ENCODE assay signal across 9 cellular contexts in genomic region chr7:75477457-75477856, GRCh38. TPM values are rescaled to one million over a fixed set of nuclear protein-coding genes. Genes with fewer than 3 reads are reported as not detected.
DNase-seq lines count a peak whose midpoint lies in the region; TF ChIP-seq lines count a peak whose summit lies in the region.
"Not testable (repeated sequence)": the region's sequence is repeated elsewhere in the genome, so short reads cannot be mapped to it uniquely, and the experiment has no call there.
"Had no signal": no experiment of that assay in that cellular context is flagged by ENCODE, and none has a peak within 500 bp of the region (broad histone marks: within the 10 kb centered on the region; RNA-seq: fewer than 3 reads in every experiment).

No MANE protein-coding gene starts in this region.

- in situ Hi-C loops in G401 (cut with HindIII; ENCODE audit: low sequenced_read_pairs), result not testable (repeated sequence)

- DNase-seq in G401 (ENCODE audit: low spot score) (peak; percentile 37), cerebellar cortex (ENCODE audit: low spot score) (peak; percentile 29), fibroblast of the aortic adventitia (ENCODE audit: low read depth) (peak; percentile 7)
- DNase-seq in left ventricle myocardium inferior, result not testable (repeated sequence)

- H3K4me1 ChIP-seq in left ventricle myocardium inferior, result not testable (repeated sequence)

- TF ChIP-seq CTCF in fibroblast of the aortic adventitia (IDR thresholded peaks at IDR 0.05; ENCODE audit: insufficient read depth, low read length); left ventricle myocardium inferior (IDR thresholded peaks at IDR 0.05; ENCODE audit: borderline replicate concordance): not testable (repeated sequence)

- H3K36me3 ChIP-seq in left ventricle myocardium inferior, result peaks cover 25% of the 10 kb centered on the region

- not testable (repeated sequence) for H3K4me3 ChIP-seq in fibroblast of the aortic adventitia (ENCODE audit: low read depth, low read length); left ventricle myocardium inferior

- intact Hi-C loops in left ventricle myocardium inferior (cut with micrococcal nuclease), result not testable (repeated sequence)

- H3K9me3 ChIP-seq in left ventricle myocardium inferior (replicated peaks), result not testable (repeated sequence)

- not testable (repeated sequence) for H3K27me3 ChIP-seq in left ventricle myocardium inferior (ENCODE audit: low read depth)

- H3K27ac ChIP-seq in left ventricle myocardium inferior (replicated peaks), result peak overlapping the region; percentile 36

RNA-seq across cellular contexts. Expression of gene POM121C, which starts 8.6 kb away (rescaled TPM):
- 3.4 and 3.5 TPM in 2 replicates for total RNA-seq in G401 (2014; rRNA removed; shearing (Covaris generic))
- total RNA-seq in fibroblast of the aortic adventitia (ENCODE audit: low replicate concordance), result 10.8 and 12.6 TPM in 2 replicates
- total RNA-seq in left ventricle myocardium inferior, result 20.9 TPM

RNA-seq across cellular contexts. Expression of gene SPDYE5, which starts 14.7 kb away (rescaled TPM):
- total RNA-seq in G401 (2014; rRNA removed; shearing (Covaris generic)), result not detected in 2 replicates
- total RNA-seq in fibroblast of the aortic adventitia (ENCODE audit: low replicate concordance), result 0.09 TPM in 1 of 2 replicates, not detected in the other
- total RNA-seq in left ventricle myocardium inferior, result not detected
- total RNA-seq: A673; CD4-positive, CD25-positive, alpha-beta regulatory T cell; CD8-positive, alpha-beta memory T cell; Daoy; GM12878 had no signal
